In the genomic region with DNA sequence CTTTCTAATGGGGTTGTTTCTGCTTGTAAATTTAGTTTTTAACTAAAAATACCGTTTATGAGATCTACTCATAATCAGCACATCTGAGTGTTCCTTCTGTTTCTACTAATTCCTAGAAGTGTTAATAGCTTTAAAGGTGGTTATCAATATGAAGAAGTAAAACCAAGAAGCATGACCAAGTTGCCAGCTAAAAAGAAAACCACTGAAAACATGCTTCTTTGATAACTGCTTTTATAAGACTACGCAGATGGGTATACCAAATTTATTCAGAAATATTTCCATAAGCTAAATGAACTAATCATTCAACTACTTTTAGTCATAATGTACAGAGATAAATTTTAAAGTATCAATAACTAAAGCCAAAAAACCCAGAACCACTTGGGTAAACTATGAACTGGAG, we compare ENCODE assay signal across 24 cellular contexts.
"Had no signal": no experiment of that assay in that cellular context is flagged by ENCODE, and none has a peak within 500 bp of the region (broad histone marks: within the 10 kb centered on the region; RNA-seq: fewer than 3 reads in every experiment).

No MANE protein-coding gene starts in this region.

- H3K27ac Mint-ChIP-seq: activated CD8-positive, alpha-beta memory T cell treated with anti-CD3 and anti-CD28 coated beads, Interleukin-2, amount 10 ng/mL, durations not matched to agents 7 days and 5 days; activated naive CD4-positive, alpha-beta T cell treated with anti-CD3 and anti-CD28 coated beads, Interleukin-2, amount 10 ng/mL, durations not matched to agents 7 days and 5 days; activated naive CD8-positive, alpha-beta T cell treated with anti-CD3 and anti-CD28 coated beads for 36 hours; T-helper 1 cell treated with Interleukin-12 subunit alpha and Interleukin-12 subunit beta and Interleukin-4 antibody, amounts not matched to agents 30 μg/mL and 1 μg/mL, for 36 hours; WTC11 had no signal

- H3K9me3 Mint-ChIP-seq: activated naive CD4-positive, alpha-beta T cell treated with anti-CD3 and anti-CD28 coated beads, Interleukin-2, amount 10 ng/mL, durations not matched to agents 7 days and 5 days; activated naive CD8-positive, alpha-beta T cell treated with anti-CD3 and anti-CD28 coated beads for 36 hours; T-helper 1 cell treated with Interleukin-12 subunit alpha and Interleukin-12 subunit beta and Interleukin-4 antibody, amounts not matched to agents 30 μg/mL and 1 μg/mL, for 36 hours; WTC11 had no signal

- H3K27me3 ChIP-seq: brain microvascular endothelial cell, cardiac muscle cell, MG63 had no signal

- H3K27ac ChIP-seq: brain microvascular endothelial cell, cardiac muscle cell had no signal

- H3K4me1 Mint-ChIP-seq: activated naive CD4-positive, alpha-beta T cell treated with anti-CD3 and anti-CD28 coated beads, Interleukin-2, amount 10 ng/mL, durations not matched to agents 7 days and 5 days; activated naive CD8-positive, alpha-beta T cell treated with anti-CD3 and anti-CD28 coated beads for 36 hours; WTC11 had no signal

- ATAC-seq: activated CD8-positive, alpha-beta memory T cell treated with anti-CD3 and anti-CD28 coated beads, Interleukin-2, amount 10 ng/mL, durations not matched to agents 7 days and 5 days; PC-3; WTC11 had no signal

- FAIRE-seq: RCC 7860, TTC549 had no signal

- H3K9me3 ChIP-seq: MG63 had no signal

- H3K4me3 ChIP-seq: cardiac muscle cell, MG63 had no signal

- DNase-seq: activated CD4-positive, alpha-beta T cell treated with anti-CD3 and anti-CD28 coated beads, Interleukin-2, amount 50 U/mL, for 1 hour; activated CD8-positive, alpha-beta memory T cell treated with anti-CD3 and anti-CD28 coated beads, Interleukin-2, amount 10 ng/mL, durations not matched to agents 7 days and 5 days; activated gamma-delta T cell treated with Interleukin-2 at 50 U/mL for 16 hours; activated naive CD4-positive, alpha-beta T cell treated with anti-CD3 and anti-CD28 coated beads, Interleukin-2, amount 10 ng/mL, durations not matched to agents 7 days and 5 days; activated naive CD8-positive, alpha-beta T cell treated with anti-CD3 and anti-CD28 coated beads for 36 hours; brain microvascular endothelial cell; MG63; MV-4-11; NCI-H1092 treated with DMSO at 0.1 percent for 48 hours; NCI-H1417 treated with DMSO at 0.1 percent for 48 hours; NCI-H1694; NCI-H2029; NCI-H345; NCI-H510A; NCI-H526 treated with DMSO at 0.1 percent for 48 hours; NCI-H82; PC-3; SHP77 treated with DMSO at 0.1 percent for 48 hours; T-helper 9 cell had no signal

- H3K4me3 Mint-ChIP-seq: activated CD8-positive, alpha-beta memory T cell treated with anti-CD3 and anti-CD28 coated beads, Interleukin-2, amount 10 ng/mL, durations not matched to agents 7 days and 5 days; activated naive CD4-positive, alpha-beta T cell treated with anti-CD3 and anti-CD28 coated beads, Interleukin-2, amount 10 ng/mL, durations not matched to agents 7 days and 5 days; activated naive CD8-positive, alpha-beta T cell treated with anti-CD3 and anti-CD28 coated beads for 36 hours; T-helper 1 cell treated with Interleukin-12 subunit alpha and Interleukin-12 subunit beta and Interleukin-4 antibody, amounts not matched to agents 30 μg/mL and 1 μg/mL, for 36 hours; WTC11 had no signal

- H3K27me3 Mint-ChIP-seq: activated CD8-positive, alpha-beta memory T cell treated with anti-CD3 and anti-CD28 coated beads, Interleukin-2, amount 10 ng/mL, durations not matched to agents 7 days and 5 days; activated naive CD4-positive, alpha-beta T cell treated with anti-CD3 and anti-CD28 coated beads, Interleukin-2, amount 10 ng/mL, durations not matched to agents 7 days and 5 days; activated naive CD8-positive, alpha-beta T cell treated with anti-CD3 and anti-CD28 coated beads for 36 hours had no signal
